19 cellular contexts compared by ENCODE assay signal in genomic region chr13:66128692-66129269, GRCh38.
DNase-seq lines count a peak whose midpoint lies in the region; ATAC-seq and TF ChIP-seq lines count a peak whose summit lies in the region.
"Had no signal": no experiment of that assay in that cellular context is flagged by ENCODE, and none has a peak within 500 bp of the region (broad histone marks: within the 10 kb centered on the region; RNA-seq: fewer than 3 reads in every experiment).

No MANE protein-coding gene starts in this region.

- DNase-seq in stimulated activated effector memory CD8-positive, alpha-beta T cell treated with anti-CD3 and anti-CD28 coated beads, Interleukin-12 subunit alpha, Interleukin-12 subunit beta, amount 100 ng/mL, for 72 hours (ENCODE audit: low spot score in 2 of 2), result no peak
- DNase-seq in mammary epithelial cell (no peak), RWPE1 (ENCODE audit: low spot score) (no peak), middle frontal gyrus (ENCODE audit: extremely low spot score, low spot score) (no peak), GM13976 (ENCODE audit: low spot score) (no peak)
- DNase-seq: activated CD4-positive, alpha-beta T cell treated with anti-CD3 and anti-CD28 coated beads, Interleukin-2, amount 50 U/mL, for 48 hours; CD4-positive, alpha-beta memory T cell; Kasumi-1; mesendoderm; stimulated activated CD4-positive, alpha-beta T cell treated with anti-CD3 and anti-CD28 coated beads, Interleukin-4, amount 100 ng/mL, for 1 hour had no signal

- no peak overlapping the region for H3K9ac ChIP-seq in mammary epithelial cell (ENCODE audit: insufficient read depth, low read length)

- ATAC-seq in GM19324 (IDR thresholded peaks at IDR 0.05; ENCODE audit: low FRiP score, unreplicated experiment) (peak; percentile 94), HG03139 (IDR thresholded peaks at IDR 0.05; ENCODE audit: unreplicated experiment) (peak; percentile 86)
- ATAC-seq in stimulated activated effector memory CD8-positive, alpha-beta T cell treated with anti-CD3 and anti-CD28 coated beads, Interleukin-12 subunit alpha, Interleukin-12 subunit beta, amount 100 ng/mL, for 72 hours, result peak; percentile 45
- ATAC-seq: Panc1 had no signal

- peaks cover 7% of the 10 kb centered on the region for H3K9me3 Mint-ChIP-seq in stimulated activated effector memory CD8-positive, alpha-beta T cell treated with anti-CD3 and anti-CD28 coated beads, Interleukin-12 subunit alpha, Interleukin-12 subunit beta, amount 100 ng/mL, for 72 hours
- H3K9me3 Mint-ChIP-seq: activated naive CD4-positive, alpha-beta T cell treated with anti-CD3 and anti-CD28 coated beads, Interleukin-2, amount 50 U/mL, for 24 hours; T-helper 1 cell treated with Interleukin-12 subunit alpha and Interleukin-12 subunit beta and Interleukin-4 antibody, amounts not matched to agents 30 μg/mL and 1 μg/mL, for 36 hours had no signal

- H3K27ac ChIP-seq in HEK293 (ENCODE audit: extremely low read depth, low read depth, low read length) (no peak overlapping the region), mammary epithelial cell (ENCODE audit: insufficient read depth, low read depth, low read length) (no peak overlapping the region), RWPE1 (no peak overlapping the region)
- H3K27ac ChIP-seq: epithelial cell of prostate, prostate gland had no signal

- BruUV-seq in mammary epithelial cell (replicated peaks; lab: Mats Ljungman, UMichigan), result no TSS peak

- H3K27ac Mint-ChIP-seq in stimulated activated effector memory CD8-positive, alpha-beta T cell treated with anti-CD3 and anti-CD28 coated beads, Interleukin-12 subunit alpha, Interleukin-12 subunit beta, amount 100 ng/mL, for 72 hours, result no peak overlapping the region
- H3K27ac Mint-ChIP-seq: activated naive CD4-positive, alpha-beta T cell treated with anti-CD3 and anti-CD28 coated beads, Interleukin-2, amount 50 U/mL, for 24 hours; CD4-positive, alpha-beta memory T cell; T-helper 1 cell treated with Interleukin-12 subunit alpha and Interleukin-12 subunit beta and Interleukin-4 antibody, amounts not matched to agents 30 μg/mL and 1 μg/mL, for 36 hours had no signal

- no peak overlapping the region for H2AFZ ChIP-seq in mammary epithelial cell (ENCODE audit: low read depth, low read length)

- no peak overlapping the region for H3K4me3 Mint-ChIP-seq in stimulated activated effector memory CD8-positive, alpha-beta T cell treated with anti-CD3 and anti-CD28 coated beads, Interleukin-12 subunit alpha, Interleukin-12 subunit beta, amount 100 ng/mL, for 72 hours
- H3K4me3 Mint-ChIP-seq: activated naive CD4-positive, alpha-beta T cell treated with anti-CD3 and anti-CD28 coated beads, Interleukin-2, amount 50 U/mL, for 24 hours; CD4-positive, alpha-beta memory T cell; central memory CD8-positive, alpha-beta T cell; T-helper 1 cell treated with Interleukin-12 subunit alpha and Interleukin-12 subunit beta and Interleukin-4 antibody, amounts not matched to agents 30 μg/mL and 1 μg/mL, for 36 hours had no signal

- H3K36me3 ChIP-seq in HEK293 (ENCODE audit: control insufficient read depth in 2 of 2, insufficient read depth in 1 of 2, low read length in 2 of 2) (no peaks in the 10 kb centered on the region), mammary epithelial cell (ENCODE audit: insufficient read depth, low read length) (no peaks in the 10 kb centered on the region)
- H3K36me3 ChIP-seq: prostate gland had no signal

- H3K4me3 ChIP-seq in HEK293 (ENCODE audit: low read depth, low read length) (no peak overlapping the region), mammary epithelial cell (replicated peaks in 1 of 3; ENCODE audit: insufficient read depth in 1 of 3, low read depth in 2 of 3, low read length in 3 of 3) (no peak overlapping the region)
- H3K4me3 ChIP-seq: prostate gland had no signal

- H4K20me1 ChIP-seq in mammary epithelial cell (ENCODE audit: insufficient read depth, low read length), result no peaks in the 10 kb centered on the region

- in situ Hi-C loops in mammary epithelial cell (cut with MboI; ENCODE audit: low sequenced_read_pairs in 2 of 2), result no loop called here
- in situ Hi-C loops in GM13976 (cut with MboI; ENCODE audit: low sequenced_read_pairs, unreplicated experiment), result no loop called here

- POLR2A ChIA-PET in HEK293 (lab: Yijun Ruan, JAX) (no interaction called here), RWPE1 (lab: Yijun Ruan, JAX; ENCODE audit: low non-redundant PET) (no interaction called here)

- TF ChIP-seq CTCF in HEK293 (tag by site-specific recombination; IDR thresholded peaks at IDR 0.05) (no peak), mammary epithelial cell (conservative IDR thresholded peaks at IDR 0.05 in 1 of 2, IDR thresholded peaks at IDR 0.05 in 1 of 2; ENCODE audit: extremely low read depth in 1 of 2, insufficient read depth in 1 of 2, low read depth in 1 of 2, low read length in 2 of 2) (no peak), RWPE1 (conservative IDR thresholded peaks at IDR 0.05; ENCODE audit: low read depth) (no peak), GM13976 (IDR thresholded peaks at IDR 0.05; ENCODE audit: borderline replicate concordance, control extremely low read depth, extremely low read depth, insufficient read depth, missing control alignments) (no peak)

- intact Hi-C loops in mammary epithelial cell (cut with micrococcal nuclease), result no loop called here

- H3K4me1 Mint-ChIP-seq in stimulated activated effector memory CD8-positive, alpha-beta T cell treated with anti-CD3 and anti-CD28 coated beads, Interleukin-12 subunit alpha, Interleukin-12 subunit beta, amount 100 ng/mL, for 72 hours, result no peaks in the 10 kb centered on the region
- H3K4me1 Mint-ChIP-seq: activated naive CD4-positive, alpha-beta T cell treated with anti-CD3 and anti-CD28 coated beads, Interleukin-2, amount 50 U/mL, for 24 hours; CD4-positive, alpha-beta memory T cell; central memory CD8-positive, alpha-beta T cell had no signal

- no peaks in the 10 kb centered on the region for H3K36me3 Mint-ChIP-seq in stimulated activated effector memory CD8-positive, alpha-beta T cell treated with anti-CD3 and anti-CD28 coated beads, Interleukin-12 subunit alpha, Interleukin-12 subunit beta, amount 100 ng/mL, for 72 hours
- H3K36me3 Mint-ChIP-seq: activated naive CD4-positive, alpha-beta T cell treated with anti-CD3 and anti-CD28 coated beads, Interleukin-2, amount 50 U/mL, for 24 hours; CD4-positive, alpha-beta memory T cell had no signal

- no peak overlapping the region for H3K4me2 ChIP-seq in mammary epithelial cell (ENCODE audit: insufficient read depth, low read depth, low read length)

- CTCF ChIA-PET in HEK293 (lab: Yijun Ruan, JAX) (no interaction called here), mammary epithelial cell (lab: Charles Lee; ENCODE audit: low non-redundant PET) (no interaction called here), RWPE1 (lab: Yijun Ruan, JAX) (no interaction called here)

- dilution Hi-C loops in mammary epithelial cell (cut with HindIII; ENCODE audit: low sequenced_read_pairs), result no loop called here

- 82% methylated on average over 4 of the region's 4 CpGs for WGBS in mammary epithelial cell (ENCODE audit: low coverage, missing lambda C conversion rate)

- H3K79me2 ChIP-seq in mammary epithelial cell (ENCODE audit: insufficient read depth, low read length), result no peaks in the 10 kb centered on the region

- H3K9me3 ChIP-seq in HEK293 (ENCODE audit: control insufficient read depth, insufficient read depth, low read depth, low read length) (no peaks in the 10 kb centered on the region), mammary epithelial cell (replicated peaks; ENCODE audit: insufficient read depth, low read length) (no peaks in the 10 kb centered on the region)
- H3K9me3 ChIP-seq: prostate gland had no signal

- H3K27me3 ChIP-seq in mammary epithelial cell (ENCODE audit: insufficient read depth, low read length), result no peaks in the 10 kb centered on the region

- H3K4me1 ChIP-seq in HEK293 (ENCODE audit: control insufficient read depth, insufficient read depth, low read length) (no peaks in the 10 kb centered on the region), mammary epithelial cell (ENCODE audit: insufficient read depth, low read length) (no peaks in the 10 kb centered on the region)
- H3K4me1 ChIP-seq: prostate gland had no signal

TF ChIP-seq in HEK293, 187 proteins besides CTCF, POLR2A, EP300 and RAD21:
- TF ChIP-seq ELK4 (IDR thresholded peaks at IDR 0.05; ENCODE audit: borderline replicate concordance, low read depth, low read length) (0 out of 2 replicates have a peak, but pooled peaks have one; percentile 68), GLIS2 (tag by site-specific recombination; IDR thresholded peaks at IDR 0.05) (no peak), ZNF121 (tag by site-specific recombination; IDR thresholded peaks at IDR 0.05) (no peak), ZNF624 (tag by site-specific recombination; IDR thresholded peaks at IDR 0.05) (no peak)
